ENCODE assay signal across 11 cellular contexts in the genomic region with DNA sequence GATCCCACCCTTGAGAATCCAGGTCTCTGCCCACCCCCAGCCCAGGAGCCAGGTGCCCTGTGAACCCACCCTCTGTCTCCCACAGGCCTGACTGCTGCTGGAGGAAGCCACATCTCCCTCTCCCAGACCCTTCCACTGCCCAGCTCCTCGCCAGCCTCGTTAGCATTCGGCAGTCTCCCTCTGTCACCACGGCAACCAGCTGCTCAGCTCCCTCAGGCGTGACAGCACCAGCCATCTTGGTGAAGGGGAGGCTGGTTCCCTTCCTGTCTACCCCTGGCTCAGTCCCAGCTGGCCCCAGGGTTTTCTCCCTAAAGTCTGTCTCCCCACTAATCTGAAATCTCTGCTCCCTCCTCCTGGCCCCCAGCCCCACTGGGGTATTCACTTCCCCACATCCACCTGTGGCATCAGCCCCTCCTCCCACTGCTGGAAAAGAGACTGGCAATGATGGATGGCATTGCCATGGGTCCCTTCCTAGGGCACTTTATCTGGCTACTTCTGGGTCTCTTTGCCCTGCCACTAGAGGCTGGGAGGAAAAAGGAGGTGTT. TPM values are rescaled to one million over a fixed set of nuclear protein-coding genes. Genes with fewer than 3 reads are reported as not detected.
A peak's percentile ranks its signal among the peaks of the same experiment; 100 is the strongest.
DNase-seq lines count a peak whose midpoint lies in the region; ATAC-seq and TF ChIP-seq lines count a peak whose summit lies in the region.
"Had no signal": no experiment of that assay in that cellular context is flagged by ENCODE, and none has a peak within 500 bp of the region (broad histone marks: within the 10 kb centered on the region; RNA-seq: fewer than 3 reads in every experiment).

No MANE protein-coding gene starts in this region.

- no peak overlapping the region for H2BK5ac ChIP-seq in mesendoderm (ENCODE audit: low read length)

- H2BK120ac ChIP-seq in mesendoderm (ENCODE audit: low read depth, low read length), result no peak overlapping the region

- H3K27ac ChIP-seq in Peyer's patch, result no peak overlapping the region
- no peak overlapping the region for H3K27ac ChIP-seq in mesendoderm (ENCODE audit: low read depth, low read length)
- H3K27ac ChIP-seq: left lung had no signal

- H3K18ac ChIP-seq in mesendoderm (ENCODE audit: low read length), result no peak overlapping the region

- no peaks in the 10 kb centered on the region for H3K79me2 ChIP-seq in mesendoderm (ENCODE audit: control insufficient read depth, insufficient read depth, low read length)

- TF ChIP-seq POLR2A in Peyer's patch (IDR thresholded peaks at IDR 0.05) (no peak), lower leg skin (IDR thresholded peaks at IDR 0.05) (no peak)

- H3K23ac ChIP-seq in mesendoderm (ENCODE audit: low read length), result no peak overlapping the region

- H2AK5ac ChIP-seq in mesendoderm (ENCODE audit: low read length), result no peak overlapping the region

- intact Hi-C loops in lower leg skin (cut with DNase I; ENCODE audit: low total_unique reads), result no loop called here

- no peaks in the 10 kb centered on the region for H3K79me1 ChIP-seq in mesendoderm (ENCODE audit: low read length)

- H4K5ac ChIP-seq in mesendoderm (ENCODE audit: low read length), result no peak overlapping the region

- H3K27me3 ChIP-seq in Peyer's patch (no peaks in the 10 kb centered on the region), mesendoderm (ENCODE audit: insufficient read depth, low read length, poor library complexity) (no peaks in the 10 kb centered on the region)

- H3K9ac ChIP-seq in mesendoderm (ENCODE audit: low read length), result no peak overlapping the region

- no peak overlapping the region for H3K4me2 ChIP-seq in mesendoderm (ENCODE audit: low read length)

- H3K36me3 ChIP-seq in Peyer's patch, result no peaks in the 10 kb centered on the region
- no peaks in the 10 kb centered on the region for H3K36me3 ChIP-seq in mesendoderm (ENCODE audit: control insufficient read depth, insufficient read depth, low read length)
- H3K36me3 ChIP-seq: left lung had no signal

- no peak overlapping the region for H3K4ac ChIP-seq in mesendoderm (ENCODE audit: low read depth, low read length)

- H2BK15ac ChIP-seq in mesendoderm (replicated peaks; ENCODE audit: low read depth), result no peak overlapping the region

- no CpG with 5 or more reads among the region's 5 CpGs for WGBS in mesendoderm (ENCODE audit: extremely low coverage, insufficient coverage, low lambda C conversion rate)
- WGBS in lower leg skin, 2 donors, result 43 to 45% methylated on average over 5 of the region's 5 CpGs

- H3K4me3 ChIP-seq in Peyer's patch, result no peak overlapping the region
- H3K4me3 ChIP-seq in mesendoderm (ENCODE audit: low read length), result no peak overlapping the region
- H3K4me3 ChIP-seq in lower leg skin (ENCODE audit: low read depth, poor library complexity, severe bottlenecking), result no peak overlapping the region
- H3K4me3 ChIP-seq: left lung had no signal

- no peak overlapping the region for H4K8ac ChIP-seq in mesendoderm (ENCODE audit: low read depth, low read length)

- no peaks in the 10 kb centered on the region for H3K9me3 ChIP-seq in Peyer's patch
- H3K9me3 ChIP-seq: left lung had no signal

- ATAC-seq in HG03139 (IDR thresholded peaks at IDR 0.05; ENCODE audit: unreplicated experiment), result no peak
- ATAC-seq: left lung had no signal

- peak; percentile 71 for DNase-seq in COR-L47 (lab: John Stamatoyannopoulos, UW)
- DNase-seq in NAMALWA (ENCODE audit: low spot score), result peak; percentile 78
- DNase-seq in Peyer's patch, result peak in 2 of 3 donors; percentile 54 to 59
- peak; percentile 79 for DNase-seq in mesendoderm
- DNase-seq in SW 1271 (lab: John Stamatoyannopoulos, UW), result no peak
- no peak for DNase-seq in activated CD4-positive, alpha-beta T cell treated with anti-CD3 and anti-CD28 coated beads for 48 hours
- DNase-seq in lower leg skin (ENCODE audit: low spot score in 2 of 2), result no peak
- DNase-seq: left lung, NCI-H1048 had no signal

- H3K56ac ChIP-seq in mesendoderm (ENCODE audit: low read length), result no peak overlapping the region

- no peak for TF ChIP-seq CTCF in Peyer's patch (IDR thresholded peaks at IDR 0.05)
- no peak for TF ChIP-seq CTCF in lower leg skin (IDR thresholded peaks at IDR 0.05)

- peaks cover 0 to 3% (median 0%) of the 10 kb centered on the region in 4 donors for H3K4me1 ChIP-seq in Peyer's patch
- no peaks in the 10 kb centered on the region for H3K4me1 ChIP-seq in mesendoderm (ENCODE audit: control insufficient read depth, low read depth, low read length)
- H3K4me1 ChIP-seq: left lung had no signal

RNA-seq across cellular contexts. Expression of a gene that starts 28.1 kb away (rescaled TPM):
- total RNA-seq in Peyer's patch (1 to 10 TPM; 1.6 to 4.2 (median 3.0) TPM), lower leg skin (1 to 10 TPM in 2 of 4 donors, under 1 TPM in 1, not detected in 1; 0.27 to 7.0 (median 1.1) TPM)
- 0.39 TPM for polyA plus RNA-seq in mesendoderm (2013, experiment 1 of 2)
- 0.74 TPM for polyA plus RNA-seq in mesendoderm (2013, experiment 2 of 2)
- total RNA-seq: epithelial cell of proximal tubule had no signal

RNA-seq across cellular contexts. Expression of a gene that starts 49.0 kb away (rescaled TPM):
- 100 to 1,000 TPM in 1 of 4 donors, 10 to 100 TPM in 3; 11.5 to 210 (median 16.0) TPM for total RNA-seq in Peyer's patch
- 1.0 TPM for polyA plus RNA-seq in mesendoderm (2013, experiment 1 of 2)
- polyA plus RNA-seq in mesendoderm (2013, experiment 2 of 2), result 1.3 TPM
- 1 to 10 TPM; 1.1 to 10.0 (median 5.0) TPM for total RNA-seq in lower leg skin
- total RNA-seq: epithelial cell of proximal tubule had no signal

Comparison
In these comparisons a context has a peak if more than half of its experiments do, and no peak if none do; other contexts are left out.
1. DNase-seq: peak in COR-L47 (single experiment), NAMALWA (single experiment), Peyer's patch (2 of 3) and mesendoderm (single experiment); none in SW 1271 (0 of 2), activated CD4-positive, alpha-beta T cell treated with anti-CD3 and anti-CD28 coated beads for 48 hours (single experiment) and lower leg skin (0 of 2).